8 cellular contexts compared by ENCODE assay signal in genomic region chr19:41795031-41795461, GRCh38. TPM values are rescaled to one million over a fixed set of nuclear protein-coding genes. Genes with fewer than 3 reads are reported as not detected.
DNase-seq lines count a peak whose midpoint lies in the region; ATAC-seq and TF ChIP-seq lines count a peak whose summit lies in the region.

No MANE protein-coding gene starts in this region.

- no peaks in the 10 kb centered on the region for H3F3A ChIP-seq in neural progenitor cell (ENCODE audit: low read depth)

- no peak overlapping the region for H2AFZ ChIP-seq in neural progenitor cell (replicated peaks)

- no peak for TF ChIP-seq EP300 in upper lobe of left lung (IDR thresholded peaks at IDR 0.05)

- no peaks in the 10 kb centered on the region for H3K36me3 Mint-ChIP-seq in CD4-positive, alpha-beta memory T cell
- H3K36me3 Mint-ChIP-seq in HFFc6 (ENCODE audit: low read depth) (no peaks in the 10 kb centered on the region), neural progenitor cell (no peaks in the 10 kb centered on the region)

- no peak overlapping the region for H3K27ac ChIP-seq in CD4-positive, alpha-beta memory T cell (ENCODE audit: low read depth, low read length)
- no peak overlapping the region for H3K27ac ChIP-seq in esophagus squamous epithelium
- no peak overlapping the region for H3K27ac ChIP-seq in neural progenitor cell
- peak overlapping the region in 2 of 4 donors; percentile 14 to 17 for H3K27ac ChIP-seq in upper lobe of left lung

- WGBS in esophagus squamous epithelium, 2 donors: 36 to 37% methylated on average over 5 of the region's 5 CpGs
- WGBS in upper lobe of left lung, 2 donors: 38 to 42% methylated on average over 5 of the region's 5 CpGs

- no peaks in the 10 kb centered on the region for H4K20me1 ChIP-seq in neural progenitor cell (ENCODE audit: low read depth)

- H3K4me1 Mint-ChIP-seq in CD4-positive, alpha-beta memory T cell: peaks cover 0 to 4% (median under 1%) of the 10 kb centered on the region in 4 donors
- H3K4me1 Mint-ChIP-seq in HFFc6 (ENCODE audit: low read depth) (peaks cover 12% of the 10 kb centered on the region), neural progenitor cell (no peaks in the 10 kb centered on the region)

- no peak overlapping the region for H3K4me2 ChIP-seq in neural progenitor cell

- no peaks in the 10 kb centered on the region for H3K27me3 ChIP-seq in CD4-positive, alpha-beta memory T cell (ENCODE audit: insufficient read depth, low read length)
- peaks cover 0 to 69% (median 0%) of the 10 kb centered on the region in 4 donors for H3K27me3 ChIP-seq in esophagus squamous epithelium
- peaks cover 24% of the 10 kb centered on the region for H3K27me3 ChIP-seq in neural progenitor cell
- H3K27me3 ChIP-seq in upper lobe of left lung: no peaks in the 10 kb centered on the region

- intact Hi-C loops in CD4-positive, alpha-beta memory T cell (cut with micrococcal nuclease): no loop called here
- intact Hi-C loops in esophagus squamous epithelium (cut with DNase I): no loop called here

- no peak overlapping the region for H3K27ac Mint-ChIP-seq in CD4-positive, alpha-beta memory T cell
- no peak overlapping the region for H3K27ac Mint-ChIP-seq in HFFc6
- H3K27ac Mint-ChIP-seq in neural progenitor cell: no peak overlapping the region

- CTCF ChIA-PET in CD4-positive, alpha-beta memory T cell (lab: Charles Lee; ENCODE audit: partially characterized antibody): interaction anchor here (0.7 to 3.2 kb wide), 18 partner anchors 9 to 154 kb away, joined by 3 to 23 read pairs (median 3); no protein-coding TSS in a partner anchor

- POLR2A ChIA-PET in CD4-positive, alpha-beta memory T cell (lab: Charles Lee; ENCODE audit: partially characterized antibody): no interaction called here

- peak; percentile 91 for TF ChIP-seq CTCF in HFFc6 (IDR thresholded peaks at IDR 0.05)
- TF ChIP-seq CTCF in esophagus squamous epithelium (IDR thresholded peaks at IDR 0.05): peak; percentile 61 to 83 (median 74)
- TF ChIP-seq CTCF in neural progenitor cell (IDR thresholded peaks at IDR 0.05): peak; percentile 80
- peak; percentile 63 to 84 (median 78) for TF ChIP-seq CTCF in upper lobe of left lung (IDR thresholded peaks at IDR 0.05)

- TF ChIP-seq POLR2A in esophagus squamous epithelium (IDR thresholded peaks at IDR 0.05) (no peak), upper lobe of left lung (IDR thresholded peaks at IDR 0.05) (no peak)

- no peaks in the 10 kb centered on the region for H3K9me3 Mint-ChIP-seq in CD4-positive, alpha-beta memory T cell
- H3K9me3 Mint-ChIP-seq in HFFc6 (no peaks in the 10 kb centered on the region), neural progenitor cell (no peaks in the 10 kb centered on the region)

- no peak overlapping the region for H3K4me3 ChIP-seq in CD4-positive, alpha-beta memory T cell (ENCODE audit: low read length in 2 of 2)
- H3K4me3 ChIP-seq in esophagus squamous epithelium: no peak overlapping the region
- no peak overlapping the region for H3K4me3 ChIP-seq in neural progenitor cell
- no peak overlapping the region for H3K4me3 ChIP-seq in upper lobe of left lung

- no peaks in the 10 kb centered on the region for H3K79me2 ChIP-seq in neural progenitor cell (ENCODE audit: low read depth)

- peak; percentile 54 to 65 (median 58) for DNase-seq in CD4-positive, alpha-beta memory T cell
- DNase-seq in HFFc6 (peak; percentile 46), NCI-H748 treated with DMSO at 0.1 percent for 48 hours (lab: John Stamatoyannopoulos, UW) (peak; percentile 52), esophagus squamous epithelium (lab: John Stamatoyannopoulos, UW) (no peak), neural progenitor cell (ENCODE audit: low spot score) (peak; percentile 57), upper lobe of left lung (peak in 1 of 2 donors; percentile 75), dedifferentiated amniotic fluid mesenchymal stem cell (ENCODE audit: extremely low spot score) (no peak)
- DNase-seq in activated CD8-positive, alpha-beta memory T cell treated with anti-CD3 and anti-CD28 coated beads for 24 hours: peak; percentile 78

- H3K9ac ChIP-seq in neural progenitor cell: no peak overlapping the region

- no peaks in the 10 kb centered on the region for H3K36me3 ChIP-seq in CD4-positive, alpha-beta memory T cell (ENCODE audit: insufficient read depth, low read length)
- no peaks in the 10 kb centered on the region for H3K36me3 ChIP-seq in esophagus squamous epithelium
- no peaks in the 10 kb centered on the region for H3K36me3 ChIP-seq in neural progenitor cell
- no peaks in the 10 kb centered on the region for H3K36me3 ChIP-seq in upper lobe of left lung

- peak; percentile 73 to 86 for ATAC-seq in upper lobe of left lung (ENCODE audit: low FRiP score in 2 of 2)

- no peaks in the 10 kb centered on the region for H3K9me3 ChIP-seq in CD4-positive, alpha-beta memory T cell (ENCODE audit: control insufficient read depth in 1 of 2, low read length in 2 of 2)
- H3K9me3 ChIP-seq in esophagus squamous epithelium (no peaks in the 10 kb centered on the region), neural progenitor cell (ENCODE audit: low read depth) (no peaks in the 10 kb centered on the region), upper lobe of left lung (no peaks in the 10 kb centered on the region)

- H3K27me3 Mint-ChIP-seq in CD4-positive, alpha-beta memory T cell: peaks cover 27 to 31% of the 10 kb centered on the region in 2 donors
- H3K27me3 Mint-ChIP-seq in HFFc6 (ENCODE audit: insufficient read depth) (peaks cover 35% of the 10 kb centered on the region), neural progenitor cell (ENCODE audit: insufficient read depth, low read depth) (peaks cover 5% of the 10 kb centered on the region)

- H3K4me3 Mint-ChIP-seq in CD4-positive, alpha-beta memory T cell: no peak overlapping the region
- no peak overlapping the region for H3K4me3 Mint-ChIP-seq in HFFc6
- H3K4me3 Mint-ChIP-seq in neural progenitor cell: no peak overlapping the region

- H3K4me1 ChIP-seq in CD4-positive, alpha-beta memory T cell (ENCODE audit: insufficient read depth, low read length): no peaks in the 10 kb centered on the region
- peaks cover 5 to 30% (median 14%) of the 10 kb centered on the region in 3 donors for H3K4me1 ChIP-seq in esophagus squamous epithelium
- no peaks in the 10 kb centered on the region for H3K4me1 ChIP-seq in neural progenitor cell
- peaks cover 0 to 14% (median 2%) of the 10 kb centered on the region in 4 donors for H3K4me1 ChIP-seq in upper lobe of left lung

RNA-seq across cellular contexts. Expression of gene CEACAM3, which starts 1.3 kb away (rescaled TPM):
- not detected for total RNA-seq in CD4-positive, alpha-beta memory T cell
- polyA plus RNA-seq in CD4-positive, alpha-beta memory T cell: not detected
- total RNA-seq in HFFc6 (2021; fragmentation: NEBNext Ultra II Directional; extraction: Animal tissue kit (Norgen Biotek cat#: 25700)): not detected
- 1 to 10 TPM in 2 of 4 donors, under 1 TPM in 2; 0.42 to 1.3 (median 0.99) TPM for total RNA-seq in esophagus squamous epithelium
- total RNA-seq in neural progenitor cell (ENCODE audit: low replicate concordance): not detected in 2 replicates
- 1 to 10 TPM in 5 of 6 donors, not detected in 1; 1.4 to 6.0 (median 2.7) TPM for total RNA-seq in upper lobe of left lung

RNA-seq across cellular contexts. Expression of gene CEACAM6, which starts 39.7 kb away (rescaled TPM):
- not detected for total RNA-seq in CD4-positive, alpha-beta memory T cell
- not detected for polyA plus RNA-seq in CD4-positive, alpha-beta memory T cell
- total RNA-seq in HFFc6 (2021; fragmentation: NEBNext Ultra II Directional; extraction: Animal tissue kit (Norgen Biotek cat#: 25700)): not detected
- total RNA-seq in esophagus squamous epithelium (100 to 1,000 TPM in 3 of 4 donors, 10 to 100 TPM in 1; 70.8 to 288 (median 176) TPM), neural progenitor cell (ENCODE audit: low replicate concordance) (not detected in 2 replicates), upper lobe of left lung (100 to 1,000 TPM; 140 to 651 (median 539) TPM)

RNA-seq across cellular contexts. Expression of gene LYPD4, which starts 49.4 kb away (rescaled TPM):
- total RNA-seq in CD4-positive, alpha-beta memory T cell: not detected
- polyA plus RNA-seq in CD4-positive, alpha-beta memory T cell: not detected
- not detected for total RNA-seq in HFFc6 (2021; fragmentation: NEBNext Ultra II Directional; extraction: Animal tissue kit (Norgen Biotek cat#: 25700))
- total RNA-seq in esophagus squamous epithelium: not detected
- not detected in 2 replicates for total RNA-seq in neural progenitor cell (ENCODE audit: low replicate concordance)
- total RNA-seq in upper lobe of left lung: not detected

RNA-seq across cellular contexts. Expression of gene DMRTC2, which starts 49.8 kb away (rescaled TPM):
- not detected for total RNA-seq in CD4-positive, alpha-beta memory T cell
- not detected for polyA plus RNA-seq in CD4-positive, alpha-beta memory T cell
- not detected for total RNA-seq in HFFc6 (2021; fragmentation: NEBNext Ultra II Directional; extraction: Animal tissue kit (Norgen Biotek cat#: 25700))
- total RNA-seq in esophagus squamous epithelium: not detected
- not detected in 2 replicates for total RNA-seq in neural progenitor cell (ENCODE audit: low replicate concordance)
- total RNA-seq in upper lobe of left lung: not detected

Comparison
In these comparisons a context has a peak if more than half of its experiments do, and no peak if none do; other contexts are left out.
1. DNase-seq: peak in CD4-positive, alpha-beta memory T cell (5 of 5), HFFc6 (single experiment), NCI-H748 treated with DMSO at 0.1 percent for 48 hours (single experiment), activated CD8-positive, alpha-beta memory T cell treated with anti-CD3 and anti-CD28 coated beads for 24 hours (single experiment) and neural progenitor cell (single experiment); none in esophagus squamous epithelium (single experiment) and dedifferentiated amniotic fluid mesenchymal stem cell (single experiment).
2. RNA of gene CEACAM6, which starts 39.7 kb away (total RNA-seq): 140 to 651 TPM in upper lobe of left lung and 70.8 to 288 TPM in esophagus squamous epithelium; not detected in CD4-positive, alpha-beta memory T cell, not detected in HFFc6 and not detected in neural progenitor cell; every median in the first group is over 10 times any median in the second.
3. Peak in every context shown above with its lines, with median percentiles within 50 percentile points of each other: CTCF ChIP-seq.